In genomic region chr13:109725297-109725696, GRCh38 we compare ENCODE assay signal across 14 cellular contexts.
"Had no signal": no experiment of that assay in that cellular context is flagged by ENCODE, and none has a peak within 500 bp of the region (broad histone marks: within the 10 kb centered on the region; RNA-seq: fewer than 3 reads in every experiment).

No MANE protein-coding gene starts in this region.

- H3K9me3 Mint-ChIP-seq: activated CD8-positive, alpha-beta T cell treated with anti-CD3 and anti-CD28 coated beads for 36 hours; activated naive CD8-positive, alpha-beta T cell treated with anti-CD3 and anti-CD28 coated beads, Interleukin-2, amount 50 U/mL, for 24 hours; mesothelial cell of epicardium had no signal

- H3K36me3 Mint-ChIP-seq: mesothelial cell of epicardium had no signal

- H3K4me1 Mint-ChIP-seq: activated naive CD8-positive, alpha-beta T cell treated with anti-CD3 and anti-CD28 coated beads, Interleukin-2, amount 50 U/mL, for 24 hours had no signal

- H3K27ac ChIP-seq: esophagus squamous epithelium, lower lobe of right lung, right atrium auricular region, skin epidermis, tibial artery, WERI-Rb-1 had no signal

- H3K4me3 Mint-ChIP-seq: activated CD8-positive, alpha-beta T cell treated with anti-CD3 and anti-CD28 coated beads for 36 hours; activated naive CD8-positive, alpha-beta T cell treated with anti-CD3 and anti-CD28 coated beads, Interleukin-2, amount 50 U/mL, for 24 hours; mesothelial cell of epicardium had no signal

- FAIRE-seq: astrocyte had no signal

- H3K9me3 ChIP-seq: esophagus squamous epithelium, lower lobe of right lung, right atrium auricular region, tibial artery had no signal

- ATAC-seq: activated CD8-positive, alpha-beta T cell treated with anti-CD3 and anti-CD28 coated beads for 36 hours; activated naive CD8-positive, alpha-beta T cell treated with anti-CD3 and anti-CD28 coated beads, Interleukin-2, amount 50 U/mL, for 24 hours; lower lobe of right lung had no signal

- H3K36me3 ChIP-seq: esophagus squamous epithelium, lower lobe of right lung, right atrium auricular region, tibial artery, WERI-Rb-1 had no signal

- DNase-seq: activated CD4-positive, alpha-beta T cell treated with anti-CD3 and anti-CD28 coated beads for 4 hours; activated CD8-positive, alpha-beta T cell treated with anti-CD3 and anti-CD28 coated beads for 36 hours; activated naive CD4-positive, alpha-beta T cell treated with Interleukin-2 at 50 U/mL for 16 hours; activated naive CD8-positive, alpha-beta T cell treated with anti-CD3 and anti-CD28 coated beads, Interleukin-2, amount 50 U/mL, for 24 hours; esophagus squamous epithelium; foreskin fibroblast; glutamatergic neuron; lower lobe of right lung; tibial artery; WERI-Rb-1 had no signal

- H3K27ac Mint-ChIP-seq: activated CD8-positive, alpha-beta T cell treated with anti-CD3 and anti-CD28 coated beads for 36 hours; activated naive CD8-positive, alpha-beta T cell treated with anti-CD3 and anti-CD28 coated beads, Interleukin-2, amount 50 U/mL, for 24 hours; mesothelial cell of epicardium had no signal

- H3K4me1 ChIP-seq: esophagus squamous epithelium, lower lobe of right lung, right atrium auricular region, tibial artery had no signal

- H3K4me3 ChIP-seq: esophagus squamous epithelium, lower lobe of right lung, right atrium auricular region, skin epidermis, tibial artery had no signal

- H3K27me3 ChIP-seq: right atrium auricular region, tibial artery had no signal
